ENCODE assay signal across 9 cellular contexts in genomic region chr4:117533501-117533900, GRCh38.
"Had no signal": no experiment of that assay in that cellular context is flagged by ENCODE, and none has a peak within 500 bp of the region (broad histone marks: within the 10 kb centered on the region; RNA-seq: fewer than 3 reads in every experiment).

No MANE protein-coding gene starts in this region.

- ATAC-seq: HCT116, K562 had no signal

- H3K9me3 ChIP-seq: HAP-1 had no signal

- H3K27ac ChIP-seq: GM23248, HL-60 had no signal

- H3K27ac Mint-ChIP-seq: HFFc6 had no signal

- FAIRE-seq: H1, H54, K562 had no signal

- H3K4me3 Mint-ChIP-seq: HFFc6 had no signal

- H3K36me3 ChIP-seq: HAP-1 had no signal

- H3K4me1 ChIP-seq: HAP-1 had no signal

- H3K4me3 ChIP-seq: GM23248, HAP-1, K562 had no signal

- H2AFZ ChIP-seq: GM23248 had no signal

- DNase-seq: GM23248, HFFc6, IMR-90 had no signal

- H3K9ac ChIP-seq: GM23248 had no signal
